In the genomic region with DNA sequence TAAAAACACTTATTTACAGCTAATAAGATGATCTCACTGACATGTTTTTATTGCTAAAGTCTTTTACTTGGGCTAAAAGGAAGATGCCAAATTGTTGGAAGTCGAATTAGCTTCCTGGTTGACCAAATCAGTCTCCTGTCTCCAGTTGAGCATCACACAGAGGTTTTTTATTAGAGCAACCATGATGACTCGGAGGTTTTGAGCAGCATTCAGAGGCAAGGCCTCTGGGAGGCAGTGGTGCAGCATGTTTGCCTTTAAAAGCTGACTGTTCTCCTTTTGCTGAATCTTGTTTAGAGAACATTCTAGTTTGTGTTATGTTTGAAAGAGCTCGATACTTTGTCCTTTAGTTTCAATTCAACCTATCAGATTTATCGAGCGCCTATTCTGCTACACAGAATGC, we compare ENCODE assay signal across 8 cellular contexts. TPM values are rescaled to one million over a fixed set of nuclear protein-coding genes. Genes with fewer than 3 reads are reported as not detected.
A peak's percentile ranks its signal among the peaks of the same experiment; 100 is the strongest.
DNase-seq lines count a peak whose midpoint lies in the region; ATAC-seq and TF ChIP-seq lines count a peak whose summit lies in the region.

No MANE protein-coding gene starts in this region.

- TF ChIP-seq EP300 in ovary (IDR thresholded peaks at IDR 0.05): no peak

- TF ChIP-seq CTCF in PC-9 (conservative IDR thresholded peaks at IDR 0.05) (peak; percentile 51; the same call in 1 of the 2 replicates), fibroblast of lung (conservative IDR thresholded peaks at IDR 0.05 in 1 of 2, IDR thresholded peaks at IDR 0.05 in 1 of 2; ENCODE audit: low read depth in 1 of 2, low read length in 2 of 2) (peak; percentile 50 to 66), ovary (IDR thresholded peaks at IDR 0.05) (peak in 2 of 3 donors; percentile 14 to 15)

- H3K4me2 ChIP-seq in PC-9 (peak overlapping the region; percentile 93), fibroblast of lung (ENCODE audit: extremely low read depth, insufficient read depth, low read length) (peak overlapping the region; percentile 21)

- no peak overlapping the region for H2AFZ ChIP-seq in PC-9
- H2AFZ ChIP-seq in fibroblast of lung (ENCODE audit: low read length): no peak overlapping the region

- H3K4me3 ChIP-seq in HAP-1 (peak overlapping the region; percentile 83), PC-9 (peak overlapping the region; percentile 99), fibroblast of lung (replicated peaks in 1 of 4; ENCODE audit: control extremely low read depth in 1 of 4, insufficient read depth in 1 of 4, low read depth in 3 of 4, low read length in 4 of 4) (peak overlapping the region in 2 of 4 experiments; percentile 73 to 78), ovary (no peak overlapping the region)

- H4K20me1 ChIP-seq in PC-9 (ENCODE audit: insufficient read depth) (peaks cover 57% of the 10 kb centered on the region), fibroblast of lung (ENCODE audit: control insufficient read depth, extremely low read depth, insufficient read depth, low read length) (no peaks in the 10 kb centered on the region)

- no peaks in the 10 kb centered on the region for H3K9me3 ChIP-seq in HAP-1
- H3K9me3 ChIP-seq in PC-9 (ENCODE audit: insufficient read depth, low read depth): no peaks in the 10 kb centered on the region
- H3K9me3 ChIP-seq in fibroblast of lung (ENCODE audit: control insufficient read depth, insufficient read depth, low read depth, low read length): no peaks in the 10 kb centered on the region
- no peaks in the 10 kb centered on the region for H3K9me3 ChIP-seq in ovary

- 46 to 61% (median 58%) methylated on average over 5 of the region's 5 CpGs for WGBS in ovary, 3 donors

- no peak for TF ChIP-seq POLR2A in ovary (IDR thresholded peaks at IDR 0.05)

- peak overlapping the region; percentile 90 for H3K27ac ChIP-seq in PC-9
- H3K27ac ChIP-seq in fibroblast of lung (ENCODE audit: insufficient read depth, low read length): no peak overlapping the region
- no peak overlapping the region for H3K27ac ChIP-seq in ovary

- CTCF ChIA-PET in PC-9 (lab: Charles Lee): interaction anchor here (0.7 kb wide), 2 partner anchors 334 to 940 kb away, joined by 3 read pairs; no protein-coding TSS in a partner anchor

- no peaks in the 10 kb centered on the region for H3K36me3 Mint-ChIP-seq in activated CD4-positive, alpha-beta T cell treated with anti-CD3 and anti-CD28 coated beads, Interleukin-2, amount 10 ng/mL, durations not matched to agents 24 days and 14 days (ENCODE audit: low read depth)

- peaks cover 70% of the 10 kb centered on the region for H3F3A ChIP-seq in PC-9 (ENCODE audit: insufficient read depth, low read depth)

- no peak overlapping the region for H3K27ac Mint-ChIP-seq in activated CD4-positive, alpha-beta T cell treated with anti-CD3 and anti-CD28 coated beads, Interleukin-2, amount 10 ng/mL, durations not matched to agents 24 days and 14 days

- H3K9me2 ChIP-seq in PC-9 (ENCODE audit: insufficient read depth): no peaks in the 10 kb centered on the region

- BruUV-seq in PC-9 (replicated peaks; lab: Mats Ljungman, UMichigan): no TSS peak

- intact Hi-C loops in PC-9 (cut with micrococcal nuclease; ENCODE audit: unreplicated experiment) (no loop called here), ovary (cut with DNase I) (no loop called here)
- intact Hi-C loops in activated CD4-positive, alpha-beta T cell treated with anti-CD3 and anti-CD28 coated beads, Interleukin-2, amount 10 ng/mL, durations not matched to agents 24 days and 14 days (cut with micrococcal nuclease): loop anchor here (5.0 kb wide), 1 partner anchor 41 kb away; no protein-coding TSS in a partner anchor

- H3K4me3 Mint-ChIP-seq in activated CD4-positive, alpha-beta T cell treated with anti-CD3 and anti-CD28 coated beads, Interleukin-2, amount 10 ng/mL, durations not matched to agents 24 days and 14 days: no peak overlapping the region

- in situ Hi-C loops in HAP-1 (cut with MboI; ENCODE audit: low sequenced_read_pairs): no loop called here

- no peak overlapping the region for H3K9ac ChIP-seq in fibroblast of lung (ENCODE audit: insufficient read depth, low read length)

- peaks cover 54% of the 10 kb centered on the region for H3K79me2 ChIP-seq in PC-9 (ENCODE audit: low read depth)
- peaks cover 2% of the 10 kb centered on the region for H3K79me2 ChIP-seq in fibroblast of lung (ENCODE audit: control insufficient read depth, insufficient read depth, low read length)

- no peaks in the 10 kb centered on the region for H3K4me1 Mint-ChIP-seq in activated CD4-positive, alpha-beta T cell treated with anti-CD3 and anti-CD28 coated beads, Interleukin-2, amount 10 ng/mL, durations not matched to agents 24 days and 14 days

- DNase-seq in AML-193 (lab: John Stamatoyannopoulos, UW): peak; percentile 0 to 12
- peak; percentile 55 to 59 for DNase-seq in HAP-1 (ENCODE audit: low spot score in 2 of 2)
- peak; percentile 45 to 75 for DNase-seq in PC-9
- DNase-seq in fibroblast of lung (ENCODE audit: low read depth in 2 of 2): peak; percentile 72 to 81
- DNase-seq in ovary: peak in 4 of 5 donors; percentile 21 to 42 (median 28)
- DNase-seq in activated CD4-positive, alpha-beta T cell treated with anti-CD3 and anti-CD28 coated beads, Interleukin-2, amount 10 ng/mL, durations not matched to agents 24 days and 14 days: no peak

- H3K9me3 Mint-ChIP-seq in activated CD4-positive, alpha-beta T cell treated with anti-CD3 and anti-CD28 coated beads, Interleukin-2, amount 10 ng/mL, durations not matched to agents 24 days and 14 days: no peaks in the 10 kb centered on the region

- ATAC-seq in GM21619 (IDR thresholded peaks at IDR 0.05; ENCODE audit: unreplicated experiment) (no peak), GM19455 (IDR thresholded peaks at IDR 0.05; ENCODE audit: unreplicated experiment) (no peak)

- H3K4me1 ChIP-seq in HAP-1 (peaks cover 23% of the 10 kb centered on the region), PC-9 (replicated peaks; ENCODE audit: insufficient read depth) (peaks cover 33% of the 10 kb centered on the region), fibroblast of lung (ENCODE audit: control insufficient read depth, extremely low read depth, insufficient read depth, low read length) (no peaks in the 10 kb centered on the region), ovary (ENCODE audit: insufficient read depth) (peaks cover 11% of the 10 kb centered on the region)

- H3K27me3 ChIP-seq in HAP-1 (ENCODE audit: low read depth): no peaks in the 10 kb centered on the region
- H3K27me3 ChIP-seq in PC-9 (ENCODE audit: insufficient read depth, low read depth): no peaks in the 10 kb centered on the region
- H3K27me3 ChIP-seq in fibroblast of lung (ENCODE audit: control insufficient read depth, insufficient read depth, low read length): peaks cover 4% of the 10 kb centered on the region
- H3K27me3 ChIP-seq in ovary: no peaks in the 10 kb centered on the region

- POLR2A ChIA-PET in PC-9 (lab: Charles Lee; ENCODE audit: unreplicated experiment): interaction anchor here (0.7 kb wide), 4 partner anchors 41 to 650 kb away, joined by 4 to 6 read pairs (median 5); no protein-coding TSS in a partner anchor

- peaks cover 59% of the 10 kb centered on the region for H3K36me3 ChIP-seq in HAP-1 (replicated peaks)
- peaks cover 61% of the 10 kb centered on the region for H3K36me3 ChIP-seq in PC-9 (ENCODE audit: low read depth)
- peaks cover 3% of the 10 kb centered on the region for H3K36me3 ChIP-seq in fibroblast of lung (ENCODE audit: control insufficient read depth, insufficient read depth, low read length)
- no peaks in the 10 kb centered on the region for H3K36me3 ChIP-seq in ovary

- H3K27me3 Mint-ChIP-seq in activated CD4-positive, alpha-beta T cell treated with anti-CD3 and anti-CD28 coated beads, Interleukin-2, amount 10 ng/mL, durations not matched to agents 24 days and 14 days: peaks cover 49% of the 10 kb centered on the region

RNA-seq across cellular contexts. Expression of gene UCHL1, which starts 2.1 kb away (rescaled TPM):
- 1,253 and 1,355 TPM in 2 replicates for total RNA-seq in PC-9 (2021)
- 282 and 397 TPM in 2 replicates for total RNA-seq in fibroblast of lung
- 491 and 961 TPM in 2 replicates for polyA plus RNA-seq in fibroblast of lung
- 230 and 415 TPM in 2 replicates for polyA plus RNA-seq in fibroblast of lung (2012)
- polyA minus RNA-seq in fibroblast of lung (ENCODE audit: low replicate concordance): 111 and 182 TPM in 2 replicates
- total RNA-seq in ovary: 100 to 1,000 TPM in 2 of 7 donors, 10 to 100 TPM in 5; 35.3 to 140 (median 54.4) TPM
- polyA plus RNA-seq in ovary: 100 to 1,000 TPM; 116 to 172 TPM
- 0.26 and 0.35 TPM in 2 replicates for total RNA-seq in activated CD4-positive, alpha-beta T cell treated with anti-CD3 and anti-CD28 coated beads, Interleukin-2, amount 10 ng/mL, durations not matched to agents 24 days and 14 days

RNA-seq across cellular contexts. Expression of gene APBB2, which starts 44.4 kb away (rescaled TPM):
- total RNA-seq in PC-9 (2021): 33.6 and 46.0 TPM in 2 replicates
- 18.7 and 25.1 TPM in 2 replicates for total RNA-seq in fibroblast of lung
- 29.8 and 39.8 TPM in 2 replicates for polyA plus RNA-seq in fibroblast of lung
- 17.2 and 18.2 TPM in 2 replicates for polyA plus RNA-seq in fibroblast of lung (2012)
- 46.6 and 52.9 TPM in 2 replicates for polyA minus RNA-seq in fibroblast of lung (ENCODE audit: low replicate concordance)
- 100 to 1,000 TPM in 4 of 7 donors, 10 to 100 TPM in 3; 73.4 to 163 (median 101) TPM for total RNA-seq in ovary
- 10 to 100 TPM; 30.9 to 76.7 TPM for polyA plus RNA-seq in ovary
- 1.6 and 1.7 TPM in 2 replicates for total RNA-seq in activated CD4-positive, alpha-beta T cell treated with anti-CD3 and anti-CD28 coated beads, Interleukin-2, amount 10 ng/mL, durations not matched to agents 24 days and 14 days

Comparison
In these comparisons a context has a peak if more than half of its experiments do, and no peak if none do; other contexts are left out.
1. RNA of gene UCHL1, which starts 2.1 kb away (total RNA-seq): 1,253 to 1,355 TPM in PC-9, 282 to 397 TPM in fibroblast of lung and 35.3 to 140 TPM in ovary; 0.26 to 0.35 TPM in activated CD4-positive, alpha-beta T cell treated with anti-CD3 and anti-CD28 coated beads, Interleukin-2, amount 10 ng/mL, durations not matched to agents 24 days and 14 days; every median in the first group is over 10 times any median in the second.
2. Peak in every context shown above with its lines, with median percentiles within 50 percentile points of each other: CTCF ChIP-seq.